Comparison of ENCODE assay signal across 12 cellular contexts in genomic region chr4:1521821-1522361, GRCh38.
"Had no signal": no experiment of that assay in that cellular context is flagged by ENCODE, and none has a peak within 500 bp of the region (broad histone marks: within the 10 kb centered on the region; RNA-seq: fewer than 3 reads in every experiment).

No MANE protein-coding gene starts in this region.

- H3K36me3 ChIP-seq: adrenal gland, neutrophil had no signal

- H3K4me1 ChIP-seq: adrenal gland had no signal

- DNase-seq: activated CD4-positive, alpha-beta T cell treated with anti-CD3 and anti-CD28 coated beads for 4 hours; activated CD8-positive, alpha-beta T cell treated with anti-CD3 and anti-CD28 coated beads, Interleukin-2, amount 10 ng/mL, durations not matched to agents 7 days and 5 days; caudate nucleus; effector CD4-positive, alpha-beta T cell; T-helper 9 cell had no signal

- H3K27ac Mint-ChIP-seq: activated CD8-positive, alpha-beta T cell treated with anti-CD3 and anti-CD28 coated beads, Interleukin-2, amount 10 ng/mL, durations not matched to agents 7 days and 5 days; activated naive CD4-positive, alpha-beta T cell treated with anti-CD3 and anti-CD28 coated beads for 36 hours; mesothelial cell of epicardium had no signal

- H3K79me2 ChIP-seq: hepatocyte had no signal

- ATAC-seq: activated CD8-positive, alpha-beta T cell treated with anti-CD3 and anti-CD28 coated beads, Interleukin-2, amount 10 ng/mL, durations not matched to agents 7 days and 5 days had no signal

- H3K4me3 Mint-ChIP-seq: activated CD8-positive, alpha-beta T cell treated with anti-CD3 and anti-CD28 coated beads, Interleukin-2, amount 10 ng/mL, durations not matched to agents 7 days and 5 days had no signal

- H3K27ac ChIP-seq: coronary artery, hepatocyte, neutrophil, VCaP had no signal

- H3K4me3 ChIP-seq: hepatocyte had no signal

- H3K36me3 Mint-ChIP-seq: mesothelial cell of epicardium had no signal

- H3K9me3 ChIP-seq: adrenal gland, neutrophil had no signal
